In genomic region chr3:54188176-54188791, GRCh38 we compare ENCODE assay signal across 8 cellular contexts.
A peak's percentile ranks its signal among the peaks of the same experiment; 100 is the strongest.
DNase-seq lines count a peak whose midpoint lies in the region; ATAC-seq lines count a peak whose summit lies in the region.

No MANE protein-coding gene starts in this region.

- in situ Hi-C loops in G401 (cut with HindIII; ENCODE audit: low sequenced_read_pairs) (no loop called here), KBM-7 (cut with MboI; ENCODE audit: low pct_unique_long_range_greater_than_20kb, low sequenced_read_pairs) (no loop called here)

- intact Hi-C loops in left colon (cut with DNase I, micrococcal nuclease) (no loop called here), sciatic nerve (cut with DNase I) (no loop called here)

- ATAC-seq in left colon (peak; percentile 75), sciatic nerve (no peak), HG03571 (IDR thresholded peaks at IDR 0.05; ENCODE audit: unreplicated experiment) (no peak), GM18858 (IDR thresholded peaks at IDR 0.05; ENCODE audit: unreplicated experiment) (no peak)

- DNase-seq in G401 (ENCODE audit: low spot score) (peak; percentile 2), KBM-7 (peak; percentile 45), amniotic epithelial cell (ENCODE audit: low read depth) (peak; percentile 41), left colon (peak; percentile 32 to 68), sciatic nerve (ENCODE audit: low spot score) (no peak), NCI-H1105 treated with DMSO at 0.1 percent for 48 hours (lab: John Stamatoyannopoulos, UW) (no peak)

Comparison
In these comparisons a context has a peak if more than half of its experiments do, and no peak if none do; other contexts are left out.
1. DNase-seq: peak in G401 (single experiment), KBM-7 (single experiment), amniotic epithelial cell (single experiment) and left colon (2 of 2); none in sciatic nerve (single experiment) and NCI-H1105 treated with DMSO at 0.1 percent for 48 hours (single experiment).